In the genomic region with DNA sequence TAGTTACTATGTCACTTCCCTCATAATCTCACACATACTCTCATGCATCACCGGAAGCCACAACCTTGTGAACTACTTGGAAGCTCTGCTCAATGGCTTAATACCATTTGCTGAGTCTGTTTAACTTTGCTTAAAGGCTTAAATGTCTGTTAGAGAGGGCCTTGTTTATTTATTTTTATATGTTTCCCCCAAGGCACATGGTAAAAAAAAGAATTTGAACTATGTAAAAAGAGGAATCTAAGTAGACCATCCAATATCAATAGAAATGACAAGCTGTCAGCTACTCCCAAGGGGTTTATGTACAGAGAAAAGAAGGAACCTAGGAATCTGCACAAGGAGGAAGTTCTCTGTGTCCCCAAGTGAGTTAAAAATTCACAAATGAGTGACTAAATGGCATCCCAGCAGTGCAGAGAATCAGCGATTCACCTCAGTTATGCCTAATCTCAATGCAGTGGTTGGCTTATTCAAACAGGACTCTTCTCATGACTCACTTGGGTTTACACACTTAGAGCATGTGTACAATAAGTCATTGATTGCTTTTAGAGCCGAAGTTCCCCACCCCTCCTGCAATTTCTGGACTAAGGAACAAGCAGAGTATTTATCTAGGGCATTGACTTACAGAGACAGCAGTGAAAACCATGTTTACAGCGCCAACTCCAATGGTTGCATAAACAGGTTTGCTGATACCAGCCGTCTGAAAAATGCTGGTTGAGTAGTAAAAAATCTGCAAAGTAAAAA, we compare ENCODE assay signal across 12 cellular contexts. TPM values are rescaled to one million over a fixed set of nuclear protein-coding genes. Genes with fewer than 3 reads are reported as not detected.
DNase-seq lines count a peak whose midpoint lies in the region; ATAC-seq and TF ChIP-seq lines count a peak whose summit lies in the region.
"Had no signal": no experiment of that assay in that cellular context is flagged by ENCODE, and none has a peak within 500 bp of the region (broad histone marks: within the 10 kb centered on the region; RNA-seq: fewer than 3 reads in every experiment).

No MANE protein-coding gene starts in this region.

- peak; percentile 75 for DNase-seq in NB4 (ENCODE audit: low read depth)
- DNase-seq in pons (ENCODE audit: low spot score), result peak; percentile 76
- DNase-seq in NCI-H2029 (lab: John Stamatoyannopoulos, UW), result no peak
- DNase-seq in activated naive CD4-positive, alpha-beta T cell (lab: John Stamatoyannopoulos, UW), result no peak
- DNase-seq in HEK293T (ENCODE audit: extremely low spot score), result no peak
- DNase-seq: activated B cell treated with CpG ODN at 0.5 μM for 24 hours; amniotic stem cell; NCI-H2081 treated with DMSO at 0.1 percent for 48 hours; stimulated activated CD4-positive, alpha-beta T cell treated with anti-CD3 and anti-CD28 coated beads, Interleukin-15, amount 100 ng/mL, for 24 hours had no signal

- no peak for TF ChIP-seq POLR2A in NB4 (IDR thresholded peaks at IDR 0.05; ENCODE audit: extremely low read depth, insufficient read length)

- CTCF ChIA-PET in HEK293T (lab: Yijun Ruan, JAX), result no interaction called here

- no peak for TF ChIP-seq CTCF in NB4 (IDR thresholded peaks at IDR 0.05; ENCODE audit: low read depth, low read length)

- POLR2A ChIA-PET in HEK293T (lab: Yijun Ruan, JAX), result no interaction called here

- no peak overlapping the region for H3K4me3 ChIP-seq in NB4 (ENCODE audit: low read depth, low read length)

- ATAC-seq in GM19452 (IDR thresholded peaks at IDR 0.05; ENCODE audit: unreplicated experiment) (peak; percentile 62), esophagus mucosa (peak; percentile 23), GM21786 (IDR thresholded peaks at IDR 0.05; ENCODE audit: unreplicated experiment) (no peak)

TF ChIP-seq in HEK293T, 16 proteins besides CTCF, POLR2A, EP300 and RAD21:
- no peak for TF ChIP-seq BHLHE40 (IDR thresholded peaks at IDR 0.05; ENCODE audit: borderline replicate concordance)
- TF ChIP-seq HDGF (IDR thresholded peaks at IDR 0.05; ENCODE audit: borderline replicate concordance), result no peak
- TF ChIP-seq L3MBTL2 (conservative IDR thresholded peaks at IDR 0.05), result no peak
- no peak for TF ChIP-seq ZNF384 (IDR thresholded peaks at IDR 0.05)
- TF ChIP-seq, protein P1, sequence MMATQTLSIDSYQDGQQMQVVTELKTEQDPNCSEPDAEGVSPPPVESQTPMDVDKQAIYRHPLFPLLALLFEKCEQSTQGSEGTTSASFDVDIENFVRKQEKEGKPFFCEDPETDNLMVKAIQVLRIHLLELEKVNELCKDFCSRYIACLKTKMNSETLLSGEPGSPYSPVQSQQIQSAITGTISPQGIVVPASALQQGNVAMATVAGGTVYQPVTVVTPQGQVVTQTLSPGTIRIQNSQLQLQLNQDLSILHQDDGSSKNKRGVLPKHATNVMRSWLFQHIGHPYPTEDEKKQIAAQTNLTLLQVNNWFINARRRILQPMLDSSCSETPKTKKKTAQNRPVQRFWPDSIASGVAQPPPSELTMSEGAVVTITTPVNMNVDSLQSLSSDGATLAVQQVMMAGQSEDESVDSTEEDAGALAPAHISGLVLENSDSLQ (IDR thresholded peaks at IDR 0.05), result no peak
- TF ChIP-seq SUZ12 (IDR thresholded peaks at IDR 0.05), result no peak

RNA-seq across cellular contexts. Expression of gene SLC2A2, which starts 24.4 kb away (rescaled TPM):
- not detected for total RNA-seq in esophagus mucosa
- total RNA-seq: activated B cell treated with CpG ODN at 0.5 μM for 24 hours had no signal

Comparison
In these comparisons a context has a peak if more than half of its experiments do, and no peak if none do; other contexts are left out.
1. DNase-seq: peak in NB4 (single experiment) and pons (single experiment); none in NCI-H2029 (single experiment), activated naive CD4-positive, alpha-beta T cell (0 of 4) and HEK293T (single experiment).